ENCODE assay signal across 8 cellular contexts in genomic region chr1:26530898-26531598, GRCh38. TPM values are rescaled to one million over a fixed set of nuclear protein-coding genes. Genes with fewer than 3 reads are reported as not detected.
DNase-seq lines count a peak whose midpoint lies in the region; ATAC-seq and TF ChIP-seq lines count a peak whose summit lies in the region.

No MANE protein-coding gene starts in this region.

- peaks cover 17 to 31% of the 10 kb centered on the region in 2 donors for H3K4me1 Mint-ChIP-seq in natural killer cell

- H3K9me2 ChIP-seq in PC-9 (ENCODE audit: insufficient read depth) = no peaks in the 10 kb centered on the region

- H3K27me3 ChIP-seq in HUES48 (ENCODE audit: control insufficient read depth, insufficient read depth, low read length) (no peaks in the 10 kb centered on the region), PC-9 (ENCODE audit: insufficient read depth, low read depth) (no peaks in the 10 kb centered on the region), duodenal mucosa (ENCODE audit: control insufficient read depth in 1 of 2, insufficient read depth in 2 of 2, low read length in 2 of 2) (no peaks in the 10 kb centered on the region)

- H3K79me2 ChIP-seq in PC-9 (ENCODE audit: low read depth) = peaks cover 37% of the 10 kb centered on the region

- POLR2A ChIA-PET in PC-9 (lab: Charles Lee; ENCODE audit: unreplicated experiment) = interaction anchor here (0.5 to 1.4 kb wide), 4 partner anchors 31 to 431 kb away, joined by 3 to 5 read pairs (median 4); partner anchors contain the start of gene HMGN2

- H3K27me3 Mint-ChIP-seq in natural killer cell (ENCODE audit: low read depth in 2 of 2) = no peaks in the 10 kb centered on the region

- H3F3A ChIP-seq in PC-9 (ENCODE audit: insufficient read depth, low read depth) = peaks cover 13% of the 10 kb centered on the region

- H3K9me3 ChIP-seq in HUES48 (ENCODE audit: control insufficient read depth, insufficient read depth, low read length) (no peaks in the 10 kb centered on the region), PC-9 (ENCODE audit: insufficient read depth, low read depth) (no peaks in the 10 kb centered on the region), duodenal mucosa (ENCODE audit: control insufficient read depth in 1 of 2, low read length in 2 of 2) (no peaks in the 10 kb centered on the region)

- H3K9ac ChIP-seq in HUES48 (ENCODE audit: low read depth, low read length) (peak overlapping the region; percentile 35; the same call in 1 of the 2 replicates), duodenal mucosa (ENCODE audit: low read depth in 1 of 2, low read length in 2 of 2) (peak overlapping the region; percentile 95 to 99)

- H3K36me3 Mint-ChIP-seq in natural killer cell = no peaks in the 10 kb centered on the region

- H3K4me1 ChIP-seq in HUES48 (ENCODE audit: control insufficient read depth, insufficient read depth, low read length) (peaks cover 16% of the 10 kb centered on the region), PC-9 (replicated peaks; ENCODE audit: insufficient read depth) (peaks cover 18% of the 10 kb centered on the region), duodenal mucosa (ENCODE audit: control insufficient read depth in 1 of 2, insufficient read depth in 2 of 2, low read length in 2 of 2) (peaks cover 43 to 44% of the 10 kb centered on the region in 2 donors)

- peak overlapping the region; percentile 79 for H3K4me3 ChIP-seq in HUES48 (ENCODE audit: low read depth, low read length)
- peak overlapping the region; percentile 80 for H3K4me3 ChIP-seq in PC-9
- H3K4me3 ChIP-seq in duodenal mucosa (ENCODE audit: low read depth in 1 of 2, low read length in 2 of 2) = peak overlapping the region; percentile 93

- no TSS peak for BruUV-seq in PC-9 (replicated peaks; lab: Mats Ljungman, UMichigan)

- peak; percentile 48; the same call in 1 of the 2 replicates for TF ChIP-seq CTCF in PC-9 (conservative IDR thresholded peaks at IDR 0.05)
- TF ChIP-seq CTCF in natural killer cell (IDR thresholded peaks at IDR 0.05) = no peak

- peak overlapping the region; percentile 63 for H2AFZ ChIP-seq in PC-9

- intact Hi-C loops in PC-9 (cut with micrococcal nuclease; ENCODE audit: unreplicated experiment) = loop anchor here (1.0 to 2.0 kb wide), 2 partner anchors 31 to 58 kb away; partner anchors contain the start of gene HMGN2
- intact Hi-C loops in natural killer cell (cut with micrococcal nuclease) = loop anchor here (1.0 kb wide), 1 partner anchor 11 kb away; no protein-coding TSS in a partner anchor

- H3K36me3 ChIP-seq in HUES48 (ENCODE audit: control insufficient read depth, insufficient read depth, low read length) (no peaks in the 10 kb centered on the region), PC-9 (ENCODE audit: low read depth) (no peaks in the 10 kb centered on the region), duodenal mucosa (ENCODE audit: control insufficient read depth in 1 of 2, insufficient read depth in 2 of 2, low read length in 2 of 2) (no peaks in the 10 kb centered on the region)

- H4K20me1 ChIP-seq in PC-9 (ENCODE audit: insufficient read depth) = no peaks in the 10 kb centered on the region

- no peaks in the 10 kb centered on the region for H3K9me3 Mint-ChIP-seq in natural killer cell

- ATAC-seq in natural killer cell (peak; percentile 22 to 50 (median 42)), GM21367 (IDR thresholded peaks at IDR 0.05; ENCODE audit: unreplicated experiment) (no peak)

- H3K4me2 ChIP-seq in PC-9 = peak overlapping the region; percentile 91

- peak overlapping the region; percentile 83 for H3K4me3 Mint-ChIP-seq in natural killer cell

- CTCF ChIA-PET in PC-9 (lab: Charles Lee) = interaction anchor here (0.5 to 1.2 kb wide), 7 partner anchors 28 to 1717 kb away, joined by 3 to 24 read pairs (median 3); no protein-coding TSS in a partner anchor

- DNase-seq in NCI-H1694 treated with DMSO at 0.1 percent for 48 hours (lab: John Stamatoyannopoulos, UW) = peak; percentile 6
- DNase-seq in NCI-H1694 (lab: John Stamatoyannopoulos, UW) = no peak
- DNase-seq in PC-9 = peak; percentile 93 to 96
- DNase-seq in natural killer cell = no peak
- DNase-seq in medulla oblongata (ENCODE audit: extremely low spot score) = no peak

- H3K27ac ChIP-seq in HUES48 (ENCODE audit: low read depth, low read length) = peak overlapping the region; percentile 82
- H3K27ac ChIP-seq in PC-9 = peak overlapping the region; percentile 74
- peak overlapping the region; percentile 83 for H3K27ac ChIP-seq in duodenal mucosa (ENCODE audit: low read depth, low read length)

- H3K27ac Mint-ChIP-seq in natural killer cell = peak overlapping the region; percentile 61 to 78

RNA-seq across cellular contexts. Expression of gene RPS6KA1, which starts 1.5 kb away (rescaled TPM):
- total RNA-seq in PC-9 (2021) (60.5 and 68.5 TPM in 2 replicates), natural killer cell (100 to 1,000 TPM; 191 to 226 (median 215) TPM)

RNA-seq across cellular contexts. Expression of gene HMGN2, which starts 58.8 kb away (rescaled TPM):
- total RNA-seq in PC-9 (2021) (515 and 629 TPM in 2 replicates), natural killer cell (100 to 1,000 TPM; 315 to 364 (median 326) TPM)

Comparison
In these comparisons a context has a peak if more than half of its experiments do, and no peak if none do; other contexts are left out.
1. DNase-seq: peak in NCI-H1694 treated with DMSO at 0.1 percent for 48 hours (single experiment) and PC-9 (2 of 2); none in NCI-H1694 (single experiment), natural killer cell (single experiment) and medulla oblongata (single experiment).
2. Peak in every context shown above with its lines, with median percentiles within 50 percentile points of each other: H3K27ac ChIP-seq and H3K4me3 ChIP-seq.